In the genomic region with DNA sequence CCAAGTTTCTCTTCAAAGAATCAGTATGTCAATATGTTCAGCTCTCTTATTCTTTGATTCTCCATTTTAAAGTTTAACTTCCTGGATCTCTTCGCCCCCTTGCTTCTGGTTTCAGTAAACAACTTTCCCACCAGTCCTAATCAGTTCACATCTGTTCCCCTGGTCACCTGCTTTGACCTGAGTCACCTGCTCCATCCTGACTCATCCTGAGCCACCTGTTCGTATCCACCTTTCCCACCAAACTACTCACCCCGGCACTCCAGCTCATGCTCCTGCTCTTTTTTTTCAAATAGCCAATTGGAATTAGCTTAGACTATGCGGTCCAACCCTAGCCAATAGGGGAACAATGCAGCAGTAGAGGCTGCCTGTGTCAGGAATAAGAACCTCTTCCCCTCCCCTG, we compare ENCODE assay signal across 27 cellular contexts. TPM values are rescaled to one million over a fixed set of nuclear protein-coding genes. Genes with fewer than 3 reads are reported as not detected.
A peak's percentile ranks its signal among the peaks of the same experiment; 100 is the strongest.
DNase-seq lines count a peak whose midpoint lies in the region; ATAC-seq and TF ChIP-seq lines count a peak whose summit lies in the region.
"Had no signal": no experiment of that assay in that cellular context is flagged by ENCODE, and none has a peak within 500 bp of the region (broad histone marks: within the 10 kb centered on the region; RNA-seq: fewer than 3 reads in every experiment).

No MANE protein-coding gene starts in this region.

- H3K4me1 Mint-ChIP-seq in progenitor cell of endocrine pancreas (ENCODE audit: low read depth) = peaks cover 7% of the 10 kb centered on the region

- no peak overlapping the region for H3K4me3 Mint-ChIP-seq in progenitor cell of endocrine pancreas (ENCODE audit: low read depth)
- H3K4me3 Mint-ChIP-seq: activated CD4-positive, alpha-beta T cell treated with anti-CD3 and anti-CD28 coated beads, Interleukin-2, amount 10 ng/mL, durations not matched to agents 7 days and 5 days; activated CD8-positive, alpha-beta memory T cell treated with anti-CD3 and anti-CD28 coated beads, Interleukin-2, amount 10 ng/mL, durations not matched to agents 7 days and 5 days; CD4-positive, alpha-beta T cell; dendritic cell treated with granulocyte-macrophage colony-stimulating factor and Interleukin-4, amounts not matched to agents 40 ng/mL and 50 ng/mL, for 4 days; T-helper 2 cell treated with Interferon-gamma antibody and Interleukin-4, amounts not matched to agents 5 μg/mL and 100 μg/mL, for 36 hours had no signal

- H3K4me1 ChIP-seq in foreskin keratinocyte = no peaks in the 10 kb centered on the region

- peak overlapping the region; percentile 30 for H3K27ac Mint-ChIP-seq in progenitor cell of endocrine pancreas
- H3K27ac Mint-ChIP-seq: activated CD4-positive, alpha-beta T cell treated with anti-CD3 and anti-CD28 coated beads, Interleukin-2, amount 10 ng/mL, durations not matched to agents 7 days and 5 days; activated CD8-positive, alpha-beta memory T cell treated with anti-CD3 and anti-CD28 coated beads, Interleukin-2, amount 10 ng/mL, durations not matched to agents 7 days and 5 days; CD4-positive, alpha-beta T cell; T-helper 2 cell treated with Interferon-gamma antibody and Interleukin-4, amounts not matched to agents 5 μg/mL and 100 μg/mL, for 36 hours had no signal

- no peaks in the 10 kb centered on the region for H3K36me3 Mint-ChIP-seq in progenitor cell of endocrine pancreas (ENCODE audit: insufficient read depth)
- H3K36me3 Mint-ChIP-seq: activated CD8-positive, alpha-beta memory T cell treated with anti-CD3 and anti-CD28 coated beads, Interleukin-2, amount 10 ng/mL, durations not matched to agents 7 days and 5 days had no signal

- H3K9me3 Mint-ChIP-seq in progenitor cell of endocrine pancreas (ENCODE audit: low read depth) = no peaks in the 10 kb centered on the region
- H3K9me3 Mint-ChIP-seq: activated CD4-positive, alpha-beta T cell treated with anti-CD3 and anti-CD28 coated beads, Interleukin-2, amount 10 ng/mL, durations not matched to agents 7 days and 5 days; CD4-positive, alpha-beta T cell; dendritic cell treated with granulocyte-macrophage colony-stimulating factor and Interleukin-4, amounts not matched to agents 40 ng/mL and 50 ng/mL, for 4 days; T-helper 2 cell treated with Interferon-gamma antibody and Interleukin-4, amounts not matched to agents 5 μg/mL and 100 μg/mL, for 36 hours had no signal

- DNase-seq in NCI-H2171 treated with DMSO at 0.1 percent for 48 hours (lab: John Stamatoyannopoulos, UW) = peak; percentile 22
- DNase-seq in NCI-H2171 (lab: John Stamatoyannopoulos, UW) = no peak
- DNase-seq in RKO (ENCODE audit: low spot score) = peak; percentile 17
- DNase-seq in foreskin keratinocyte = peak; percentile 16 to 51
- no peak for DNase-seq in progenitor cell of endocrine pancreas (ENCODE audit: low spot score, unreplicated experiment)
- DNase-seq in NCI-H2196 treated with DMSO at 0.1 percent for 48 hours (lab: John Stamatoyannopoulos, UW; ENCODE audit: unreplicated experiment) = no peak
- DNase-seq: 8988T; activated CD4-positive, alpha-beta T cell treated with anti-CD3 and anti-CD28 coated beads, Interleukin-2, amount 10 ng/mL, durations not matched to agents 7 days and 5 days; activated CD8-positive, alpha-beta memory T cell treated with anti-CD3 and anti-CD28 coated beads, Interleukin-2, amount 10 ng/mL, durations not matched to agents 7 days and 5 days; activated naive CD4-positive, alpha-beta T cell treated with anti-CD3 and anti-CD28 coated beads, Interleukin-2, amount 50 U/mL, for 16 hours; CD4-positive, alpha-beta T cell; NCI-H1048; NCI-H187; NCI-H226; stimulated activated CD4-positive, alpha-beta T cell treated with anti-CD3 and anti-CD28 coated beads, Interleukin-1b, Interleukin-23, amount 100 ng/mL, for 48 hours had no signal

- H3K27me3 Mint-ChIP-seq in progenitor cell of endocrine pancreas = peaks cover 10% of the 10 kb centered on the region
- H3K27me3 Mint-ChIP-seq: CD4-positive, alpha-beta T cell; dendritic cell treated with granulocyte-macrophage colony-stimulating factor and Interleukin-4, amounts not matched to agents 40 ng/mL and 50 ng/mL, for 4 days had no signal

- H3K27ac ChIP-seq in foreskin keratinocyte = no peak overlapping the region
- H3K27ac ChIP-seq: neutrophil, VCaP had no signal

- H3K27me3 ChIP-seq in foreskin keratinocyte = no peaks in the 10 kb centered on the region
- H3K27me3 ChIP-seq: neutrophil had no signal

- TF ChIP-seq CTCF in foreskin keratinocyte (conservative IDR thresholded peaks at IDR 0.05) = peak; percentile 27
- no peak for TF ChIP-seq CTCF in progenitor cell of endocrine pancreas (IDR thresholded peaks at IDR 0.05; ENCODE audit: unreplicated experiment)

- ATAC-seq in foreskin keratinocyte (peak; percentile 75), GM19467 (IDR thresholded peaks at IDR 0.05; ENCODE audit: unreplicated experiment) (no peak), HG03108 (IDR thresholded peaks at IDR 0.05; ENCODE audit: unreplicated experiment) (no peak)
- ATAC-seq: activated CD8-positive, alpha-beta memory T cell treated with anti-CD3 and anti-CD28 coated beads, Interleukin-2, amount 10 ng/mL, durations not matched to agents 7 days and 5 days; GM12878 had no signal

RNA-seq across cellular contexts. Expression of gene CSF1R, which starts 23.6 kb away (rescaled TPM):
- not detected in 2 replicates for total RNA-seq in foreskin keratinocyte
- 0.02 TPM in 1 of 2 replicates, not detected in the other for polyA plus RNA-seq in foreskin keratinocyte
- total RNA-seq in progenitor cell of endocrine pancreas = not detected in 2 replicates
- total RNA-seq: fibroblast of lung, glomerular endothelial cell had no signal

RNA-seq across cellular contexts. Expression of gene PDGFRB, which starts 45.7 kb away (rescaled TPM):
- not detected in 2 replicates for total RNA-seq in foreskin keratinocyte
- not detected in 2 replicates for polyA plus RNA-seq in foreskin keratinocyte
- 1.2 and 2.3 TPM in 2 replicates for total RNA-seq in progenitor cell of endocrine pancreas
- total RNA-seq: CD4-positive, alpha-beta T cell had no signal

RNA-seq across cellular contexts. Expression of gene CDX1, which starts 56.7 kb away (rescaled TPM):
- not detected in 2 replicates for total RNA-seq in foreskin keratinocyte
- polyA plus RNA-seq in foreskin keratinocyte = not detected in 2 replicates
- 0.31 and 0.43 TPM in 2 replicates for total RNA-seq in progenitor cell of endocrine pancreas
- total RNA-seq: activated CD4-positive, alpha-beta T cell treated with anti-CD3 and anti-CD28 coated beads, Interleukin-2, amount 10 ng/mL, durations not matched to agents 7 days and 5 days; activated CD8-positive, alpha-beta memory T cell treated with anti-CD3 and anti-CD28 coated beads, Interleukin-2, amount 10 ng/mL, durations not matched to agents 7 days and 5 days; CD4-positive, alpha-beta T cell; glomerular endothelial cell; GM12878; skeletal muscle tissue; subcutaneous adipose tissue; ureter had no signal
- polyA plus RNA-seq: GM12878 had no signal

Comparison
In these comparisons a context has a peak if more than half of its experiments do, and no peak if none do; other contexts are left out.
1. DNase-seq: peak in NCI-H2171 treated with DMSO at 0.1 percent for 48 hours (single experiment), RKO (single experiment) and foreskin keratinocyte (2 of 2); none in NCI-H2171 (single experiment), progenitor cell of endocrine pancreas (single experiment) and NCI-H2196 treated with DMSO at 0.1 percent for 48 hours (single experiment).